18 cellular contexts compared by ENCODE assay signal in genomic region chr6:129981598-129981997, GRCh38. TPM values are rescaled to one million over a fixed set of nuclear protein-coding genes. Genes with fewer than 3 reads are reported as not detected.
A peak's percentile ranks its signal among the peaks of the same experiment; 100 is the strongest.
DNase-seq lines count a peak whose midpoint lies in the region; ATAC-seq and TF ChIP-seq lines count a peak whose summit lies in the region.
"Had no signal": no experiment of that assay in that cellular context is flagged by ENCODE, and none has a peak within 500 bp of the region (broad histone marks: within the 10 kb centered on the region; RNA-seq: fewer than 3 reads in every experiment).

No MANE protein-coding gene starts in this region.

- no peak overlapping the region for H3K4me2 ChIP-seq in GM23338

- H3K27me3 ChIP-seq in A673 (replicated peaks; ENCODE audit: insufficient read depth, low read depth, low read length, poor library complexity) (no peaks in the 10 kb centered on the region), GM23338 (ENCODE audit: insufficient read depth) (no peaks in the 10 kb centered on the region), RWPE2 (ENCODE audit: insufficient read depth, poor library complexity, severe bottlenecking) (no peaks in the 10 kb centered on the region)
- H3K27me3 ChIP-seq: transverse colon had no signal

- no peaks in the 10 kb centered on the region for H3K79me2 ChIP-seq in GM23338 (replicated peaks; ENCODE audit: insufficient read depth)

- CTCF ChIA-PET in A673 (lab: Charles Lee): interaction anchor here (1.3 kb wide), 1 partner anchor 206 kb away, joined by 3 read pairs; no protein-coding TSS in a partner anchor

- H3K9me2 ChIP-seq in GM23338 (ENCODE audit: insufficient read depth): no peaks in the 10 kb centered on the region

- H3K4me3 ChIP-seq in A673 (ENCODE audit: low read depth, low read length, poor library complexity, severe bottlenecking): no peak overlapping the region
- no peak overlapping the region for H3K4me3 ChIP-seq in GM23338
- H3K4me3 ChIP-seq in RWPE2 (ENCODE audit: severe bottlenecking): no peak overlapping the region
- H3K4me3 ChIP-seq: skin epidermis, transverse colon had no signal

- ATAC-seq in GM23338 (no peak), RWPE2 (ENCODE audit: low read depth) (no peak)
- ATAC-seq: activated T-cell treated with anti-CD3 and anti-CD28 coated beads, Interleukin-2, amount 50 U/mL, for 72 hours; left cardiac atrium; Right ventricle myocardium inferior had no signal

- H4K20me1 ChIP-seq in GM23338 (replicated peaks; ENCODE audit: insufficient read depth): no peaks in the 10 kb centered on the region

- peak; percentile 44 for DNase-seq in A673 (ENCODE audit: low spot score)
- no peak for DNase-seq in GM23338 (ENCODE audit: low spot score)
- no peak for DNase-seq in RWPE2 (ENCODE audit: low spot score)
- DNase-seq in fibroblast of gingiva (ENCODE audit: low read depth): peak; percentile 33
- no peak for DNase-seq in D341Med (ENCODE audit: low spot score)
- no peak for DNase-seq in A172 (ENCODE audit: low spot score)
- DNase-seq in GDM1 (lab: John Stamatoyannopoulos, UW): no peak
- DNase-seq in central memory CD4-positive, alpha-beta T cell: no peak
- DNase-seq: activated CD4-positive, alpha-beta T cell treated with anti-CD3 and anti-CD28 coated beads for 1 hour; activated T-cell treated with anti-CD3 and anti-CD28 coated beads, Interleukin-2, amount 50 U/mL, for 72 hours; left cardiac atrium; NCI-H2227 treated with DMSO at 0.1 percent for 48 hours; transverse colon had no signal

- H3K27ac Mint-ChIP-seq in GM23338: no peak overlapping the region
- H3K27ac Mint-ChIP-seq: activated T-cell treated with anti-CD3 and anti-CD28 coated beads, Interleukin-2, amount 50 U/mL, for 72 hours; B cell; IgD-negative memory B cell; nephron had no signal

- BruUV-seq in A673 (replicated peaks; lab: Mats Ljungman, UMichigan): no TSS peak

- no peaks in the 10 kb centered on the region for H3F3A ChIP-seq in GM23338 (replicated peaks; ENCODE audit: low read depth)

- H3K27me3 Mint-ChIP-seq in GM23338 (ENCODE audit: insufficient read depth, low read depth, poor library complexity): no peaks in the 10 kb centered on the region
- H3K27me3 Mint-ChIP-seq: IgD-negative memory B cell had no signal

- H3K9me3 Mint-ChIP-seq in GM23338: peaks cover 4% of the 10 kb centered on the region; the same call in 2 of the 3 replicates

- no peaks in the 10 kb centered on the region for H3K4me1 ChIP-seq in A673 (ENCODE audit: insufficient read depth, low read length, poor library complexity, severe bottlenecking)
- no peaks in the 10 kb centered on the region for H3K4me1 ChIP-seq in GM23338 (ENCODE audit: insufficient read depth)
- no peaks in the 10 kb centered on the region for H3K4me1 ChIP-seq in RWPE2 (ENCODE audit: insufficient read depth, poor library complexity, severe bottlenecking)
- H3K4me1 ChIP-seq: transverse colon had no signal

- H3K9me3 ChIP-seq in A673 (ENCODE audit: low read depth, low read length, poor library complexity, severe bottlenecking) (peaks cover 10% of the 10 kb centered on the region), RWPE2 (ENCODE audit: severe bottlenecking) (no peaks in the 10 kb centered on the region)
- H3K9me3 ChIP-seq: transverse colon had no signal

- H3K36me3 Mint-ChIP-seq in GM23338 (ENCODE audit: low read depth): no peaks in the 10 kb centered on the region

- intact Hi-C loops in A673 (cut with micrococcal nuclease; ENCODE audit: unreplicated experiment): no loop called here

- H3K4me3 Mint-ChIP-seq in GM23338: no peak overlapping the region
- H3K4me3 Mint-ChIP-seq: activated T-cell treated with anti-CD3 and anti-CD28 coated beads, Interleukin-2, amount 50 U/mL, for 72 hours; B cell; IgD-negative memory B cell; nephron had no signal

- no peaks in the 10 kb centered on the region for H3K36me3 ChIP-seq in A673 (ENCODE audit: insufficient read depth, low read length, poor library complexity, severe bottlenecking)
- no peaks in the 10 kb centered on the region for H3K36me3 ChIP-seq in GM23338 (ENCODE audit: insufficient read depth)
- no peaks in the 10 kb centered on the region for H3K36me3 ChIP-seq in RWPE2 (ENCODE audit: low read depth)
- H3K36me3 ChIP-seq: transverse colon had no signal

- POLR2A ChIA-PET in A673 (lab: Charles Lee; ENCODE audit: low non-redundant PET): no interaction called here

- no peak overlapping the region for H3K27ac ChIP-seq in A673 (ENCODE audit: low read depth, low read length, poor library complexity, severe bottlenecking)
- H3K27ac ChIP-seq in GM23338 (ENCODE audit: low read depth): no peak overlapping the region
- no peak overlapping the region for H3K27ac ChIP-seq in RWPE2 (ENCODE audit: poor library complexity, severe bottlenecking)
- H3K27ac ChIP-seq: skin epidermis, transverse colon had no signal

- peak; percentile 54 for TF ChIP-seq CTCF in A673 (conservative IDR thresholded peaks at IDR 0.05; ENCODE audit: low read depth, low read length)
- TF ChIP-seq CTCF in GM23338 (conservative IDR thresholded peaks at IDR 0.05; ENCODE audit: low read depth in 2 of 2): peak; percentile 40 to 41
- TF ChIP-seq CTCF in RWPE2 (IDR thresholded peaks at IDR 0.05; ENCODE audit: poor library complexity, severe bottlenecking): peak; percentile 73

- no peak overlapping the region for H2AFZ ChIP-seq in GM23338

- H3K4me1 Mint-ChIP-seq in GM23338: no peaks in the 10 kb centered on the region
- H3K4me1 Mint-ChIP-seq: B cell, IgD-negative memory B cell, nephron had no signal

TF ChIP-seq in GM23338, 12 proteins besides CTCF, POLR2A, EP300 and RAD21 (continues in another document):
- TF ChIP-seq, protein P1, sequence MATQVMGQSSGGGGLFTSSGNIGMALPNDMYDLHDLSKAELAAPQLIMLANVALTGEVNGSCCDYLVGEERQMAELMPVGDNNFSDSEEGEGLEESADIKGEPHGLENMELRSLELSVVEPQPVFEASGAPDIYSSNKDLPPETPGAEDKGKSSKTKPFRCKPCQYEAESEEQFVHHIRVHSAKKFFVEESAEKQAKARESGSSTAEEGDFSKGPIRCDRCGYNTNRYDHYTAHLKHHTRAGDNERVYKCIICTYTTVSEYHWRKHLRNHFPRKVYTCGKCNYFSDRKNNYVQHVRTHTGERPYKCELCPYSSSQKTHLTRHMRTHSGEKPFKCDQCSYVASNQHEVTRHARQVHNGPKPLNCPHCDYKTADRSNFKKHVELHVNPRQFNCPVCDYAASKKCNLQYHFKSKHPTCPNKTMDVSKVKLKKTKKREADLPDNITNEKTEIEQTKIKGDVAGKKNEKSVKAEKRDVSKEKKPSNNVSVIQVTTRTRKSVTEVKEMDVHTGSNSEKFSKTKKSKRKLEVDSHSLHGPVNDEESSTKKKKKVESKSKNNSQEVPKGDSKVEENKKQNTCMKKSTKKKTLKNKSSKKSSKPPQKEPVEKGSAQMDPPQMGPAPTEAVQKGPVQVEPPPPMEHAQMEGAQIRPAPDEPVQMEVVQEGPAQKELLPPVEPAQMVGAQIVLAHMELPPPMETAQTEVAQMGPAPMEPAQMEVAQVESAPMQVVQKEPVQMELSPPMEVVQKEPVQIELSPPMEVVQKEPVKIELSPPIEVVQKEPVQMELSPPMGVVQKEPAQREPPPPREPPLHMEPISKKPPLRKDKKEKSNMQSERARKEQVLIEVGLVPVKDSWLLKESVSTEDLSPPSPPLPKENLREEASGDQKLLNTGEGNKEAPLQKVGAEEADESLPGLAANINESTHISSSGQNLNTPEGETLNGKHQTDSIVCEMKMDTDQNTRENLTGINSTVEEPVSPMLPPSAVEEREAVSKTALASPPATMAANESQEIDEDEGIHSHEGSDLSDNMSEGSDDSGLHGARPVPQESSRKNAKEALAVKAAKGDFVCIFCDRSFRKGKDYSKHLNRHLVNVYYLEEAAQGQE (IDR thresholded peaks at IDR 0.05; ENCODE audit: unreplicated experiment): no peak

RNA-seq across cellular contexts. Expression of gene L3MBTL3, which starts 36.8 kb away (rescaled TPM):
- 39.3 and 40.8 TPM in 2 replicates for total RNA-seq in A673 (2021)
- 11.2 and 12.1 TPM in 2 replicates for total RNA-seq in GM23338 (2014; rRNA removed; shearing (Covaris generic))
- polyA plus RNA-seq in GM23338 (2016; fragmentation: Nextera tagmentation; extraction: Ambion mirVana): 7.9 and 8.7 TPM in 2 replicates
- total RNA-seq in A172 (2014; rRNA removed; shearing (Covaris generic)): 5.4 and 7.6 TPM in 2 replicates

Comparison
In these comparisons a context has a peak if more than half of its experiments do, and no peak if none do; other contexts are left out.
1. DNase-seq: peak in A673 (single experiment) and fibroblast of gingiva (single experiment); none in GM23338 (single experiment), RWPE2 (single experiment), D341Med (single experiment), A172 (single experiment), GDM1 (single experiment) and central memory CD4-positive, alpha-beta T cell (single experiment).
2. Peak in every context shown above with its lines, with median percentiles within 50 percentile points of each other: CTCF ChIP-seq.